Comparison of ENCODE assay signal across 26 cellular contexts in the genomic region with DNA sequence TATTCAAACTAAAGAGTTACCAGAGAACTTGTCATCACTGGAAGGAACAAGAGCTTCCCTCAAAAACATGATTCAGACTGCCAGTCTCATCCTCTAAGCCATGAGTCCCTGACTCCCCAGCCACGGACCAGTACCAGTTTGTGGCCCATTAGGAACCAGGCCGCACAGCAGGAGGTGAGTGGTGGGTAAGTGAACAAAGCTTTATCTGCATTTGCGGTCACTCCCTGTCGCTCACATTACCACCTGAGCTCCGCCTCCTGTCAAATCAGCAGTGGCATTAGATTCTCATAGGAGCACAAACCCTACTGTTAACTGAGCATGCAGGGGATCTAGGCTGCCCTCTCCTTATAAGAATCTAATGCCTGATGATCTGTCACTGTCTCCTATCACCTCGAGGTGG. TPM values are rescaled to one million over a fixed set of nuclear protein-coding genes. Genes with fewer than 3 reads are reported as not detected.
"Had no signal": no experiment of that assay in that cellular context is flagged by ENCODE, and none has a peak within 500 bp of the region (broad histone marks: within the 10 kb centered on the region; RNA-seq: fewer than 3 reads in every experiment).

No MANE protein-coding gene starts in this region.

- DNase-seq: cortex of kidney; effector CD8-positive, alpha-beta T cell; effector memory CD8-positive, alpha-beta T cell; endodermal cell; erythroblast; esophagus squamous epithelium; foreskin fibroblast; foreskin melanocyte; gastrocnemius medialis; glutamatergic neuron; heart right ventricle; hippocampal formation; left cardiac atrium; left lung; left ventricle myocardium superior; lower lobe of right lung; mesenchymal stem cell; mucosa of descending colon had no signal

- H3K36me3 ChIP-seq: esophagus squamous epithelium, gastrocnemius medialis, heart right ventricle, left lung, lower lobe of right lung had no signal

- H3K4me1 ChIP-seq: esophagus squamous epithelium, gastrocnemius medialis, heart right ventricle, left lung, lower lobe of right lung had no signal

- H3K27ac ChIP-seq: epithelial cell of prostate, esophagus squamous epithelium, gastrocnemius medialis, heart right ventricle, left lung, lower lobe of right lung had no signal

- H3K27me3 ChIP-seq: gastrocnemius medialis, left lung had no signal

- H3K9me3 ChIP-seq: esophagus squamous epithelium, gastrocnemius medialis, lower lobe of right lung, mucosa of descending colon had no signal

- H3K4me3 ChIP-seq: esophagus squamous epithelium, gastrocnemius medialis, heart right ventricle, left lung, lower lobe of right lung, mucosa of descending colon had no signal

- ATAC-seq: effector memory CD8-positive, alpha-beta T cell; esophagus mucosa; gastrocnemius medialis; heart right ventricle; left cardiac atrium; left lung; left ventricle myocardium superior; lower lobe of right lung; mucosa of descending colon had no signal

RNA-seq across cellular contexts. Expression of gene C10orf90, which starts 42.2 kb away (rescaled TPM):
- total RNA-seq: dermis microvascular lymphatic vessel endothelial cell, gastrocnemius medialis, glomerular endothelial cell, kidney epithelial cell, left lung, left ventricle myocardium superior, lower lobe of right lung, lung microvascular endothelial cell, mesothelial cell of epicardium had no signal
- polyA plus RNA-seq: keratinocyte had no signal
